ENCODE assay signal across 1 cellular context in genomic region chr1:39103321-39104157, GRCh38.
TF ChIP-seq lines count a peak whose summit lies in the region.

No MANE protein-coding gene starts in this region.

TF ChIP-seq in SK-N-SH, 30 proteins besides CTCF, POLR2A, EP300 and RAD21 (continued from another document):
- peak; percentile 24; the same call in 1 of the 2 replicates for TF ChIP-seq RXRA (IDR thresholded peaks at IDR 0.05; ENCODE audit: borderline replicate concordance, low read depth)
